20 cellular contexts compared by ENCODE assay signal in genomic region chr12:13588574-13588973, GRCh38.
DNase-seq lines count a peak whose midpoint lies in the region; ATAC-seq, FAIRE-seq and TF ChIP-seq lines count a peak whose summit lies in the region.
"Had no signal": no experiment of that assay in that cellular context is flagged by ENCODE, and none has a peak within 500 bp of the region (broad histone marks: within the 10 kb centered on the region; RNA-seq: fewer than 3 reads in every experiment).

No MANE protein-coding gene starts in this region.

- CTCF ChIA-PET in A549 (lab: Yijun Ruan, JAX) = no interaction called here
- CTCF ChIA-PET in WTC11 (lab: Charles Lee) = interaction anchor here (1.0 to 1.3 kb wide), 2 partner anchors 53 to 393 kb away, joined by 3 to 6 read pairs; partner anchors contain the start of gene GRIN2B
- CTCF ChIA-PET in activated CD4-positive, alpha-beta memory T cell treated with anti-CD3 and anti-CD28 coated beads, Interleukin-2, amount 10 ng/mL, durations not matched to agents 7 days and 5 days (lab: Charles Lee) = no interaction called here

- FAIRE-seq in A549 (lab: Jason Lieb, UNC) = peak; percentile 87

- no peak for TF ChIP-seq POLR2A in A549 (IDR thresholded peaks at IDR 0.05; ENCODE audit: low read length)

- POLR2A ChIA-PET in A549 (lab: Yijun Ruan, JAX) (no interaction called here), WTC11 (lab: Charles Lee) (no interaction called here)
- POLR2A ChIA-PET in activated CD4-positive, alpha-beta memory T cell treated with anti-CD3 and anti-CD28 coated beads, Interleukin-2, amount 10 ng/mL, durations not matched to agents 7 days and 5 days (lab: Charles Lee) = no interaction called here

- H3K4me3 Mint-ChIP-seq in GM23338 (no peak overlapping the region), WTC11 (no peak overlapping the region), progenitor cell of endocrine pancreas (ENCODE audit: low read depth) (no peak overlapping the region)
- H3K4me3 Mint-ChIP-seq in activated CD4-positive, alpha-beta memory T cell treated with anti-CD3 and anti-CD28 coated beads, Interleukin-2, amount 10 ng/mL, durations not matched to agents 7 days and 5 days = no peak overlapping the region
- H3K4me3 Mint-ChIP-seq: CD4-positive, CD25-positive, alpha-beta regulatory T cell; CD8-positive, alpha-beta memory T cell had no signal

- no peaks in the 10 kb centered on the region for H3K27me3 ChIP-seq in GM23338 (ENCODE audit: insufficient read depth)
- no peaks in the 10 kb centered on the region for H3K27me3 ChIP-seq in iPS-20b (ENCODE audit: insufficient read depth, low read length)

- no peaks in the 10 kb centered on the region for H3K27me3 Mint-ChIP-seq in GM23338 (ENCODE audit: insufficient read depth, low read depth, poor library complexity)
- no peaks in the 10 kb centered on the region for H3K27me3 Mint-ChIP-seq in WTC11 (ENCODE audit: low read depth)
- peaks cover 1% of the 10 kb centered on the region for H3K27me3 Mint-ChIP-seq in progenitor cell of endocrine pancreas
- peaks cover 5% of the 10 kb centered on the region for H3K27me3 Mint-ChIP-seq in activated CD4-positive, alpha-beta memory T cell treated with anti-CD3 and anti-CD28 coated beads, Interleukin-2, amount 10 ng/mL, durations not matched to agents 7 days and 5 days
- H3K27me3 Mint-ChIP-seq: CD4-positive, CD25-positive, alpha-beta regulatory T cell; CD8-positive, alpha-beta memory T cell had no signal

- H3K9me3 ChIP-seq in A549 = no peaks in the 10 kb centered on the region
- H3K9me3 ChIP-seq in iPS-20b (ENCODE audit: insufficient read depth, low read depth, low read length) = no peaks in the 10 kb centered on the region
- H3K9me3 ChIP-seq: BE2C had no signal

- H3K27ac ChIP-seq in A549 = no peak overlapping the region
- H3K27ac ChIP-seq in GM23338 (ENCODE audit: low read depth) = no peak overlapping the region; the same call in 1 of the 2 replicates
- no peak overlapping the region for H3K27ac ChIP-seq in iPS-20b (ENCODE audit: low read length)
- H3K27ac ChIP-seq: GM23248, KMS-11 had no signal

- TF ChIP-seq EP300 in A549 (IDR thresholded peaks at IDR 0.05) = no peak

- no peak overlapping the region for H2AFZ ChIP-seq in GM23338
- H2AFZ ChIP-seq: GM23248 had no signal

- TF ChIP-seq CTCF in A549 (IDR thresholded peaks at IDR 0.05) = no peak
- no peak for TF ChIP-seq CTCF in GM23338 (conservative IDR thresholded peaks at IDR 0.05; ENCODE audit: low read depth in 2 of 2)
- TF ChIP-seq CTCF in WTC11 (IDR thresholded peaks at IDR 0.05) = no peak
- TF ChIP-seq CTCF in progenitor cell of endocrine pancreas (IDR thresholded peaks at IDR 0.05; ENCODE audit: unreplicated experiment) = no peak

- H4K20me1 ChIP-seq in GM23338 (replicated peaks; ENCODE audit: insufficient read depth) = no peaks in the 10 kb centered on the region

- DNase-seq in A549 (ENCODE audit: low read depth in 1 of 2, low spot score in 1 of 2) (no peak), GM23338 (ENCODE audit: low spot score) (no peak), WTC11 (ENCODE audit: low spot score) (no peak), SIG-M5 treated with dmso at 0.1 percent for 504 hours (lab: John Stamatoyannopoulos, UW; ENCODE audit: unreplicated experiment) (no peak), progenitor cell of endocrine pancreas (ENCODE audit: low spot score, unreplicated experiment) (no peak)
- DNase-seq in activated CD4-positive, alpha-beta memory T cell treated with anti-CD3 and anti-CD28 coated beads, Interleukin-2, amount 10 ng/mL, durations not matched to agents 7 days and 5 days = no peak
- DNase-seq: BE2C; C1 segment of cervical spinal cord; CD4-positive, CD25-positive, alpha-beta regulatory T cell; CD8-positive, alpha-beta memory T cell; COR-L47; DMS 273 treated with DMSO at 0.1 percent for 48 hours; DMS53; DND-41; EL; GM23248; H7 had no signal

- H3K27ac Mint-ChIP-seq in GM23338 (peak overlapping the region; percentile 6; the same call in 1 of the 2 replicates), WTC11 (peak overlapping the region; percentile 50; the same call in 1 of the 2 replicates), progenitor cell of endocrine pancreas (no peak overlapping the region)
- H3K27ac Mint-ChIP-seq in activated CD4-positive, alpha-beta memory T cell treated with anti-CD3 and anti-CD28 coated beads, Interleukin-2, amount 10 ng/mL, durations not matched to agents 7 days and 5 days = no peak overlapping the region
- H3K27ac Mint-ChIP-seq: CD4-positive, CD25-positive, alpha-beta regulatory T cell; CD8-positive, alpha-beta memory T cell had no signal

- H3K4me2 ChIP-seq in A549 = no peak overlapping the region
- H3K4me2 ChIP-seq in GM23338 = no peak overlapping the region
- H3K4me2 ChIP-seq: KMS-11 had no signal

- no peak for ATAC-seq in A549
- no peak for ATAC-seq in GM23338
- ATAC-seq in WTC11 = no peak
- ATAC-seq in GM19463 (IDR thresholded peaks at IDR 0.05; ENCODE audit: unreplicated experiment) = no peak

- peaks cover 2% of the 10 kb centered on the region; the same call in 2 of the 3 replicates for H3K9me3 Mint-ChIP-seq in GM23338
- peaks cover 3% of the 10 kb centered on the region; the same call in 1 of the 2 replicates for H3K9me3 Mint-ChIP-seq in WTC11
- no peaks in the 10 kb centered on the region for H3K9me3 Mint-ChIP-seq in progenitor cell of endocrine pancreas (ENCODE audit: low read depth)
- H3K9me3 Mint-ChIP-seq in activated CD4-positive, alpha-beta memory T cell treated with anti-CD3 and anti-CD28 coated beads, Interleukin-2, amount 10 ng/mL, durations not matched to agents 7 days and 5 days = no peaks in the 10 kb centered on the region

- 57% methylated on average over 4 of the region's 4 CpGs for WGBS in A549 (ENCODE audit: missing lambda C conversion rate)

- H3K9ac ChIP-seq in iPS-20b (ENCODE audit: low read depth, low read length) = peak overlapping the region; percentile 12; the same call in 1 of the 2 replicates
- H3K9ac ChIP-seq: GM23248, KMS-11 had no signal

- no peaks in the 10 kb centered on the region for H3K9me2 ChIP-seq in GM23338 (ENCODE audit: insufficient read depth)

- no peak for TF ChIP-seq RAD21 in A549 (conservative IDR thresholded peaks at IDR 0.05 in 1 of 2, IDR thresholded peaks at IDR 0.05 in 1 of 2)

- no peaks in the 10 kb centered on the region for H3K79me2 ChIP-seq in GM23338 (replicated peaks; ENCODE audit: insufficient read depth)

- H3K36me3 ChIP-seq in GM23338 (ENCODE audit: insufficient read depth) (no peaks in the 10 kb centered on the region), iPS-20b (ENCODE audit: insufficient read depth, low read depth, low read length) (no peaks in the 10 kb centered on the region)
- H3K36me3 ChIP-seq: BE2C had no signal

- H3F3A ChIP-seq in GM23338 (replicated peaks; ENCODE audit: low read depth) = no peaks in the 10 kb centered on the region

- H3K4me1 ChIP-seq in A549 = no peaks in the 10 kb centered on the region
- peaks cover 15% of the 10 kb centered on the region; the same call in 1 of the 2 replicates for H3K4me1 ChIP-seq in GM23338 (ENCODE audit: insufficient read depth)
- H3K4me1 ChIP-seq in iPS-20b (ENCODE audit: insufficient read depth, low read length) = peaks cover 23% of the 10 kb centered on the region
- H3K4me1 ChIP-seq: BE2C had no signal

- H3K4me3 ChIP-seq in A549 (no peak overlapping the region), GM23338 (no peak overlapping the region), iPS-20b (ENCODE audit: low read length) (no peak overlapping the region)
- H3K4me3 ChIP-seq: GM23248 had no signal

- H3K4me1 Mint-ChIP-seq in GM23338 = peaks cover 26% of the 10 kb centered on the region
- peaks cover 38% of the 10 kb centered on the region for H3K4me1 Mint-ChIP-seq in WTC11
- no peaks in the 10 kb centered on the region for H3K4me1 Mint-ChIP-seq in progenitor cell of endocrine pancreas (ENCODE audit: low read depth)
- peaks cover 15% of the 10 kb centered on the region for H3K4me1 Mint-ChIP-seq in activated CD4-positive, alpha-beta memory T cell treated with anti-CD3 and anti-CD28 coated beads, Interleukin-2, amount 10 ng/mL, durations not matched to agents 7 days and 5 days
- H3K4me1 Mint-ChIP-seq: CD4-positive, CD25-positive, alpha-beta regulatory T cell; CD8-positive, alpha-beta memory T cell had no signal

- peaks cover 3% of the 10 kb centered on the region; the same call in 1 of the 3 replicates for H3K36me3 Mint-ChIP-seq in GM23338 (ENCODE audit: low read depth)
- peaks cover 3% of the 10 kb centered on the region; the same call in 1 of the 2 replicates for H3K36me3 Mint-ChIP-seq in WTC11
- H3K36me3 Mint-ChIP-seq in progenitor cell of endocrine pancreas (ENCODE audit: insufficient read depth) = no peaks in the 10 kb centered on the region
- H3K36me3 Mint-ChIP-seq in activated CD4-positive, alpha-beta memory T cell treated with anti-CD3 and anti-CD28 coated beads, Interleukin-2, amount 10 ng/mL, durations not matched to agents 7 days and 5 days (ENCODE audit: low read depth) = no peaks in the 10 kb centered on the region
- H3K36me3 Mint-ChIP-seq: CD4-positive, CD25-positive, alpha-beta regulatory T cell; CD8-positive, alpha-beta memory T cell had no signal

TF ChIP-seq in A549, 52 proteins besides CTCF, POLR2A, EP300 and RAD21:
- TF ChIP-seq CHD4 (IDR thresholded peaks at IDR 0.05; ENCODE audit: borderline replicate concordance) (no peak), BHLHE40 (IDR thresholded peaks at IDR 0.05; ENCODE audit: low read depth, low read length) (no peak)

TF ChIP-seq in GM23338, 12 proteins besides CTCF, POLR2A, EP300 and RAD21 (continues in another document):
- TF ChIP-seq ETS1 (IDR thresholded peaks at IDR 0.05) (no peak), CREB1 (CRISPR knock-in tag; IDR thresholded peaks at IDR 0.05; ENCODE audit: low read depth) (no peak)

TF ChIP-seq in WTC11, 78 proteins besides CTCF, POLR2A, EP300 and RAD21 (continues in another document):
- TF ChIP-seq ATF2 (CRISPR knock-in tag; IDR thresholded peaks at IDR 0.05; ENCODE audit: borderline replicate concordance, low read depth) (no peak), CREB1 (CRISPR knock-in tag; IDR thresholded peaks at IDR 0.05) (no peak), ZNF219 (CRISPR knock-in tag; IDR thresholded peaks at IDR 0.05; ENCODE audit: borderline replicate concordance) (no peak), ZNF396 (CRISPR knock-in tag; IDR thresholded peaks at IDR 0.05; ENCODE audit: borderline replicate concordance) (no peak), SMAD4 (CRISPR knock-in tag; IDR thresholded peaks at IDR 0.05) (no peak)

Comparison
In these comparisons a context has a peak if more than half of its experiments do, and no peak if none do; other contexts are left out.
1. H3K27ac Mint-ChIP-seq: peak in GM23338 (single experiment) and WTC11 (single experiment); none in progenitor cell of endocrine pancreas (single experiment) and activated CD4-positive, alpha-beta memory T cell treated with anti-CD3 and anti-CD28 coated beads, Interleukin-2, amount 10 ng/mL, durations not matched to agents 7 days and 5 days (single experiment).